In genomic region chr15:51973220-51973619, GRCh38 we compare ENCODE assay signal across 27 cellular contexts. TPM values are rescaled to one million over a fixed set of nuclear protein-coding genes. Genes with fewer than 3 reads are reported as not detected.
A peak's percentile ranks its signal among the peaks of the same experiment; 100 is the strongest.
DNase-seq lines count a peak whose midpoint lies in the region; ATAC-seq and TF ChIP-seq lines count a peak whose summit lies in the region.
"Had no signal": no experiment of that assay in that cellular context is flagged by ENCODE, and none has a peak within 500 bp of the region (broad histone marks: within the 10 kb centered on the region; RNA-seq: fewer than 3 reads in every experiment).

No MANE protein-coding gene starts in this region.

- CTCF ChIA-PET in Panc1 (lab: Charles Lee), result no interaction called here

- H3K36me3 ChIP-seq in Panc1 (ENCODE audit: control insufficient read depth, insufficient read depth, low read length), result no peaks in the 10 kb centered on the region; the same call in 1 of the 2 replicates
- H3K36me3 ChIP-seq in mesenchymal stem cell (ENCODE audit: control insufficient read depth in 1 of 2, insufficient read depth in 2 of 2, low read depth in 1 of 2, low read length in 2 of 2), result no peaks in the 10 kb centered on the region
- H3K36me3 ChIP-seq: cardiac muscle cell, thoracic aorta, vagina had no signal

- H2BK120ac ChIP-seq in mesenchymal stem cell (ENCODE audit: low read depth, low read length), result no peak overlapping the region

- H2BK15ac ChIP-seq in mesenchymal stem cell (ENCODE audit: low read depth, poor library complexity, severe bottlenecking), result no peak overlapping the region

- H3K14ac ChIP-seq in mesenchymal stem cell (ENCODE audit: low read length in 2 of 2), result no peak overlapping the region

- H3K27ac ChIP-seq in Panc1 (ENCODE audit: low read length), result peak overlapping the region; percentile 84
- H3K27ac ChIP-seq in mesenchymal stem cell (ENCODE audit: low read length, poor library complexity, severe bottlenecking), result peak overlapping the region; percentile 14
- H3K27ac ChIP-seq: A549, cardiac muscle cell, esophagus squamous epithelium, thoracic aorta, vagina, VCaP had no signal

- no peaks in the 10 kb centered on the region for H3K9me3 Mint-ChIP-seq in activated naive CD4-positive, alpha-beta T cell treated with anti-CD3 and anti-CD28 coated beads, Interleukin-2, amount 50 U/mL, for 24 hours

- H3K9me3 ChIP-seq in Panc1 (ENCODE audit: control insufficient read depth, insufficient read depth, low read depth, low read length), result no peaks in the 10 kb centered on the region
- no peaks in the 10 kb centered on the region for H3K9me3 ChIP-seq in mesenchymal stem cell (ENCODE audit: control insufficient read depth, low read length)
- H3K9me3 ChIP-seq: A549, thoracic aorta, vagina had no signal

- H3K36me3 Mint-ChIP-seq in activated naive CD4-positive, alpha-beta T cell treated with anti-CD3 and anti-CD28 coated beads, Interleukin-2, amount 50 U/mL, for 24 hours, result peaks cover 2% of the 10 kb centered on the region

- intact Hi-C loops in Panc1 (cut with micrococcal nuclease; ENCODE audit: unreplicated experiment), result no loop called here

- H2BK12ac ChIP-seq in mesenchymal stem cell (ENCODE audit: low read length in 2 of 2), result no peak overlapping the region

- H3K79me1 ChIP-seq in mesenchymal stem cell (replicated peaks; ENCODE audit: low read length, poor library complexity, severe bottlenecking), result peaks cover 2% of the 10 kb centered on the region

- ATAC-seq in Panc1 (no peak), HG03457 (IDR thresholded peaks at IDR 0.05; ENCODE audit: unreplicated experiment) (no peak)
- ATAC-seq: A549; left colon; stimulated activated naive CD8-positive, alpha-beta T cell treated with anti-CD3 and anti-CD28 coated beads, Interleukin-15, Interleukin-2, amounts not matched to agents 100 U/mL and 50 U/mL, for 24 hours had no signal

- peaks cover 21% of the 10 kb centered on the region for H3K4me1 Mint-ChIP-seq in activated naive CD4-positive, alpha-beta T cell treated with anti-CD3 and anti-CD28 coated beads, Interleukin-2, amount 50 U/mL, for 24 hours

- H3K27me3 ChIP-seq in Panc1 (ENCODE audit: control insufficient read depth, insufficient read depth, low read length), result no peaks in the 10 kb centered on the region
- H3K27me3 ChIP-seq in mesenchymal stem cell (ENCODE audit: control insufficient read depth in 1 of 2, insufficient read depth in 1 of 2, low read length in 2 of 2), result no peaks in the 10 kb centered on the region
- H3K27me3 ChIP-seq: cardiac muscle cell, esophagus squamous epithelium, vagina had no signal

- DNase-seq in activated naive CD4-positive, alpha-beta T cell treated with Interleukin-2 at 50 U/mL for 16 hours, result no peak
- no peak for DNase-seq in Panc1 (ENCODE audit: low read depth, low spot score)
- no peak for DNase-seq in mesenchymal stem cell
- no peak for DNase-seq in SK-N-DZ (ENCODE audit: low spot score)
- no peak for DNase-seq in HPDE6-E6E7 (ENCODE audit: extremely low spot score)
- no peak for DNase-seq in effector CD4-positive, alpha-beta T cell
- DNase-seq: activated CD4-positive, alpha-beta T cell treated with anti-CD3 and anti-CD28 coated beads for 48 hours; activated CD8-positive, alpha-beta memory T cell treated with anti-CD3 and anti-CD28 coated beads for 24 hours; activated naive CD4-positive, alpha-beta T cell; activated T-cell treated with anti-CD3 and anti-CD28 coated beads, Interleukin-2, amount 50 U/mL, for 1 hour; anterior cingulate cortex; cortex of kidney; DND-41; esophagus squamous epithelium; foreskin melanocyte; left colon; mammary epithelial cell; NCI-H1694; stimulated activated naive CD8-positive, alpha-beta T cell treated with anti-CD3 and anti-CD28 coated beads, Interleukin-15, Interleukin-2, amounts not matched to agents 100 U/mL and 50 U/mL, for 24 hours had no signal

- no peak overlapping the region for H4K8ac ChIP-seq in mesenchymal stem cell (ENCODE audit: low read length)

- H3K4me1 ChIP-seq in Panc1 (ENCODE audit: control insufficient read depth, insufficient read depth, low read length) (peaks cover 11% of the 10 kb centered on the region), mesenchymal stem cell (ENCODE audit: control insufficient read depth, insufficient read depth, low read depth, low read length) (peaks cover 4% of the 10 kb centered on the region)

- POLR2A ChIA-PET in Panc1 (lab: Charles Lee), result interaction anchor here (1.2 kb wide), 1 partner anchor 8 kb away, joined by 4 read pairs; no protein-coding TSS in a partner anchor

- no peak overlapping the region for H4K91ac ChIP-seq in mesenchymal stem cell (ENCODE audit: low read length)

- H3K4me3 Mint-ChIP-seq in activated naive CD4-positive, alpha-beta T cell treated with anti-CD3 and anti-CD28 coated beads, Interleukin-2, amount 50 U/mL, for 24 hours, result peak overlapping the region; percentile 33
- H3K4me3 Mint-ChIP-seq: B cell had no signal

- H3K18ac ChIP-seq in mesenchymal stem cell (ENCODE audit: low read depth in 1 of 2, low read length in 2 of 2), result no peak overlapping the region

- no peak overlapping the region for H2AK5ac ChIP-seq in mesenchymal stem cell (ENCODE audit: low read length, severe bottlenecking)

- TF ChIP-seq CTCF in Panc1 (IDR thresholded peaks at IDR 0.05), result no peak

- in situ Hi-C loops in Panc1 (cut with HindIII; ENCODE audit: low pct_unique_long_range_greater_than_20kb, low sequenced_read_pairs), result no loop called here

- H3K27me3 Mint-ChIP-seq in activated naive CD4-positive, alpha-beta T cell treated with anti-CD3 and anti-CD28 coated beads, Interleukin-2, amount 50 U/mL, for 24 hours, result no peaks in the 10 kb centered on the region
- H3K27me3 Mint-ChIP-seq: B cell had no signal

- H3K4me3 ChIP-seq in Panc1 (ENCODE audit: low read depth in 2 of 2, low read length in 2 of 2) (peak overlapping the region; percentile 82 to 95), mesenchymal stem cell (ENCODE audit: insufficient read depth in 1 of 2, low read depth in 1 of 2, low read length in 2 of 2) (no peak overlapping the region)
- H3K4me3 ChIP-seq: A549, cardiac muscle cell, esophagus squamous epithelium, thoracic aorta, vagina had no signal

- H2BK5ac ChIP-seq in mesenchymal stem cell (ENCODE audit: low read depth, low read length, poor library complexity, severe bottlenecking), result no peak overlapping the region

- WGBS in mesenchymal stem cell, result 91% methylated on average over 4 of the region's 5 CpGs

- H3K9ac ChIP-seq in mesenchymal stem cell (ENCODE audit: low read length), result no peak overlapping the region

- no peak overlapping the region for H2AFZ ChIP-seq in mesenchymal stem cell (ENCODE audit: low read depth, low read length)

- no peak overlapping the region for H3K4ac ChIP-seq in mesenchymal stem cell (ENCODE audit: low read depth in 1 of 2, low read length in 2 of 2)

- H3K23ac ChIP-seq in mesenchymal stem cell (ENCODE audit: low read length in 2 of 2), result no peak overlapping the region

- BruUV-seq in Panc1 (replicated peaks; lab: Mats Ljungman, UMichigan), result TSS peak; percentile 91

- no peak overlapping the region for H3K4me2 ChIP-seq in mesenchymal stem cell (ENCODE audit: low read length, poor library complexity, severe bottlenecking)
- H3K4me2 ChIP-seq: A549 had no signal

- H3K27ac Mint-ChIP-seq in activated naive CD4-positive, alpha-beta T cell treated with anti-CD3 and anti-CD28 coated beads, Interleukin-2, amount 50 U/mL, for 24 hours, result no peak overlapping the region
- H3K27ac Mint-ChIP-seq: B cell had no signal

RNA-seq across cellular contexts. Expression of gene LEO1, which starts 1.6 kb away (rescaled TPM):
- 30.1 TPM for total RNA-seq in Panc1 (2021; ENCODE audit: unreplicated experiment)
- 21.1 TPM for polyA plus RNA-seq in Panc1 (2012; ENCODE audit: insufficient read length)
- 25.7 TPM for polyA plus RNA-seq in mesenchymal stem cell (2013, experiment 1 of 2)
- polyA plus RNA-seq in mesenchymal stem cell (2013, experiment 2 of 2), result 25.2 TPM
- 35.2 and 38.3 TPM in 2 replicates for polyA plus RNA-seq in SK-N-DZ (2014; cell fraction: cytosol; rRNA removed)
- 21.0 and 23.0 TPM in 2 replicates for polyA plus RNA-seq in SK-N-DZ (2014; cell fraction: nucleus; rRNA removed)

RNA-seq across cellular contexts. Expression of gene MAPK6, which starts 45.8 kb away (rescaled TPM):
- total RNA-seq in Panc1 (2021; ENCODE audit: unreplicated experiment), result 66.6 TPM
- 30.3 TPM for polyA plus RNA-seq in Panc1 (2012; ENCODE audit: insufficient read length)
- polyA plus RNA-seq in mesenchymal stem cell (2013, experiment 1 of 2), result 52.4 TPM
- polyA plus RNA-seq in mesenchymal stem cell (2013, experiment 2 of 2), result 53.5 TPM
- 41.8 and 47.4 TPM in 2 replicates for polyA plus RNA-seq in SK-N-DZ (2014; cell fraction: cytosol; rRNA removed)
- 16.2 and 16.5 TPM in 2 replicates for polyA plus RNA-seq in SK-N-DZ (2014; cell fraction: nucleus; rRNA removed)

Comparison
In these comparisons a context has a peak if more than half of its experiments do, and no peak if none do; other contexts are left out.
1. H3K4me3 ChIP-seq: peak in Panc1 (2 of 2); none in mesenchymal stem cell (0 of 2).